ENCODE assay signal across 19 cellular contexts in the genomic region with DNA sequence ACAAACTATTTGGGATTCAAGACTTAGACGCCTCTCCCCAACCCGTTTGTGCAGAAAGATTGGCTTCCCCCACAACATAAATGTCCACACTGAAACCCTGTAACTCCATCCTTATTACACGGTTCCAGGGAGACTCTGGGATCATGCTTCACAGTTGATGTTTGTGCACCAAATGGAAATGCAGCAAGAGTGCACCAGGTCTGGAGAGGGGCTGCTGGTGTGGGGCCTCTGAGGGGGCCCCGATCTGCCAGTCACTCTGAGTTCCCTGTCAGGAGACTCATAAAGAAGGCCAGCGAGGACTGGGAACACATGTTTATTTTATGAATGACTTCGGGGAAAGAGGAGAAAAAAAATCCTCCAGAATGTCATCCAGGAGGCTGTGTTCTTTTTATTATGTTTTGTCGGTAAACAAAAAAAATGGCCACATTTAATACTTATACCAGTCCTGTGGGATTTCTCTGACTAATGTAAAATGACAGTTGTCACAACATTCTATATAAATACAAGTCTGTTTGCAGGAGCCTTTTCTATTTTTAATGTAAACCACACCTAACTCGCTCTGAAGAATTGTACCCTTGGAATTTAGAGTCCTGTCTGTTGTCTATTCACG.
DNase-seq lines count a peak whose midpoint lies in the region; ATAC-seq lines count a peak whose summit lies in the region.
"Had no signal": no experiment of that assay in that cellular context is flagged by ENCODE, and none has a peak within 500 bp of the region (broad histone marks: within the 10 kb centered on the region; RNA-seq: fewer than 3 reads in every experiment).

No MANE protein-coding gene starts in this region.

- H3K27ac Mint-ChIP-seq in stimulated activated memory B cell treated with anti-CD40 and anti-IgM and Interleukin-4, amounts not matched to agents 10 μg/mL and 1 μg/mL and 100 μg/mL, for 72 hours: no peak overlapping the region
- H3K27ac Mint-ChIP-seq: CD14-positive monocyte had no signal

- H3K27me3 Mint-ChIP-seq in stimulated activated memory B cell treated with anti-CD40 and anti-IgM and Interleukin-4, amounts not matched to agents 10 μg/mL and 1 μg/mL and 100 μg/mL, for 72 hours: peaks cover 24% of the 10 kb centered on the region

- H3K4me1 Mint-ChIP-seq in stimulated activated memory B cell treated with anti-CD40 and anti-IgM and Interleukin-4, amounts not matched to agents 10 μg/mL and 1 μg/mL and 100 μg/mL, for 72 hours: no peaks in the 10 kb centered on the region
- H3K4me1 Mint-ChIP-seq: CD14-positive monocyte had no signal

- ATAC-seq in left lobe of liver (no peak), HG02970 (IDR thresholded peaks at IDR 0.05; ENCODE audit: low FRiP score, unreplicated experiment) (no peak)
- ATAC-seq in stimulated activated memory B cell treated with anti-CD40 and anti-IgM and Interleukin-4, amounts not matched to agents 10 μg/mL and 1 μg/mL and 100 μg/mL, for 72 hours: no peak
- ATAC-seq: SK-N-SH treated with all-trans-retinoic acid at 6 μM for 48 hours had no signal

- DNase-seq in LHCN-M2 (ENCODE audit: low read depth) (peak; percentile 49), left lobe of liver (ENCODE audit: low spot score) (peak; percentile 14), NCI-H146 (lab: John Stamatoyannopoulos, UW) (no peak), MV-4-11 (lab: John Stamatoyannopoulos, UW) (no peak)
- DNase-seq in activated CD8-positive, alpha-beta memory T cell treated with anti-CD3 and anti-CD28 coated beads, Interleukin-2, amount 50 U/mL, for 48 hours: peak; percentile 6
- DNase-seq: AML-193, DMS 273 treated with DMSO at 0.1 percent for 48 hours, Kasumi-1, NCI-H1105, NCI-H1694, NCI-H2081 treated with DMSO at 0.1 percent for 48 hours, NCI-H2227 treated with DMSO at 0.1 percent for 48 hours, NCI-H524 treated with DMSO at 0.1 percent for 48 hours, RPMI8226, SHP77 treated with DMSO at 0.1 percent for 48 hours had no signal

- H3K9me3 Mint-ChIP-seq in stimulated activated memory B cell treated with anti-CD40 and anti-IgM and Interleukin-4, amounts not matched to agents 10 μg/mL and 1 μg/mL and 100 μg/mL, for 72 hours: peaks cover 8% of the 10 kb centered on the region

- no peak overlapping the region for H3K4me3 Mint-ChIP-seq in stimulated activated memory B cell treated with anti-CD40 and anti-IgM and Interleukin-4, amounts not matched to agents 10 μg/mL and 1 μg/mL and 100 μg/mL, for 72 hours
- H3K4me3 Mint-ChIP-seq: CD14-positive monocyte had no signal

- H3K36me3 Mint-ChIP-seq in stimulated activated memory B cell treated with anti-CD40 and anti-IgM and Interleukin-4, amounts not matched to agents 10 μg/mL and 1 μg/mL and 100 μg/mL, for 72 hours: no peaks in the 10 kb centered on the region
- H3K36me3 Mint-ChIP-seq: CD14-positive monocyte had no signal

Comparison
In these comparisons a context has a peak if more than half of its experiments do, and no peak if none do; other contexts are left out.
1. DNase-seq: peak in LHCN-M2 (single experiment), activated CD8-positive, alpha-beta memory T cell treated with anti-CD3 and anti-CD28 coated beads, Interleukin-2, amount 50 U/mL, for 48 hours (single experiment) and left lobe of liver (single experiment); none in NCI-H146 (single experiment) and MV-4-11 (single experiment).